28 cellular contexts compared by ENCODE assay signal in genomic region chr14:37792124-37792523, GRCh38.
"Had no signal": no experiment of that assay in that cellular context is flagged by ENCODE, and none has a peak within 500 bp of the region (broad histone marks: within the 10 kb centered on the region; RNA-seq: fewer than 3 reads in every experiment).

No MANE protein-coding gene starts in this region.

- H3K36me3 ChIP-seq: neutrophil, right lobe of liver, sigmoid colon, spleen, stomach, thoracic aorta, thyroid gland, tibial nerve, upper lobe of left lung, vagina had no signal

- FAIRE-seq: urothelium cell line had no signal

- ATAC-seq: naive thymus-derived CD8-positive, alpha-beta T cell; natural killer cell treated with Interleukin-12 subunit alpha and Interleukin-12 subunit beta and Interleukin-15 and Interleukin-18, amount 100 ng/mL, for 72 hours; psoas muscle; right cardiac atrium; stimulated activated memory B cell treated with anti-CD40 and anti-IgM and Interleukin-4, amounts not matched to agents 10 μg/mL and 1 μg/mL and 100 μg/mL, for 72 hours had no signal

- H3K4me1 ChIP-seq: parathyroid adenoma, psoas muscle, right lobe of liver, sigmoid colon, spleen, stomach, thyroid gland, tibial nerve, upper lobe of left lung, vagina had no signal

- H3K4me3 ChIP-seq: psoas muscle, right lobe of liver, sigmoid colon, smooth muscle cell, spleen, stomach, thoracic aorta, thyroid gland, tibial nerve, upper lobe of left lung, vagina had no signal

- H3K27ac ChIP-seq: neutrophil, parathyroid adenoma, psoas muscle, sigmoid colon, spleen, stomach, thoracic aorta, thyroid gland, tibial nerve, upper lobe of left lung, vagina had no signal

- H3K9me3 ChIP-seq: neutrophil, psoas muscle, right lobe of liver, sigmoid colon, spleen, stomach, thoracic aorta, thyroid gland, tibial nerve, upper lobe of left lung, vagina had no signal

- DNase-seq: naive thymus-derived CD8-positive, alpha-beta T cell; nephron progenitor cell; nucleus accumbens; posterior cingulate gyrus; psoas muscle; right cardiac atrium; right lobe of liver; sigmoid colon; spleen; stimulated activated CD4-positive, alpha-beta T cell treated with anti-CD3 and anti-CD28 coated beads, Interleukin-12 subunit alpha, Interleukin-12 subunit beta, amount 100 ng/mL, for 4 hours; stimulated activated CD4-positive, alpha-beta T cell treated with anti-CD3 and anti-CD28 coated beads, Interleukin-1b, Interleukin-23, amount 100 ng/mL, for 48 hours; stimulated activated CD4-positive, alpha-beta T cell treated with anti-CD3 and anti-CD28 coated beads, Interleukin-4, amount 100 ng/mL, for 1 hour; stimulated activated CD4-positive, alpha-beta T cell treated with anti-CD3 and anti-CD28 coated beads, Interleukin-4, amount 100 ng/mL, for 4 hours; stimulated activated CD8-positive, alpha-beta memory T cell treated with anti-CD3 and anti-CD28 coated beads, Interleukin-4, amount 100 ng/mL, for 48 hours; stimulated activated naive CD4-positive, alpha-beta T cell treated with Interleukin-2 at 50 U/mL for 16 hours; stomach; thyroid gland; trophoblast cell; upper lobe of left lung had no signal

- H3K27me3 ChIP-seq: neutrophil, right lobe of liver, sigmoid colon, spleen, stomach, thyroid gland, tibial nerve, upper lobe of left lung, vagina had no signal
